In the genomic region with DNA sequence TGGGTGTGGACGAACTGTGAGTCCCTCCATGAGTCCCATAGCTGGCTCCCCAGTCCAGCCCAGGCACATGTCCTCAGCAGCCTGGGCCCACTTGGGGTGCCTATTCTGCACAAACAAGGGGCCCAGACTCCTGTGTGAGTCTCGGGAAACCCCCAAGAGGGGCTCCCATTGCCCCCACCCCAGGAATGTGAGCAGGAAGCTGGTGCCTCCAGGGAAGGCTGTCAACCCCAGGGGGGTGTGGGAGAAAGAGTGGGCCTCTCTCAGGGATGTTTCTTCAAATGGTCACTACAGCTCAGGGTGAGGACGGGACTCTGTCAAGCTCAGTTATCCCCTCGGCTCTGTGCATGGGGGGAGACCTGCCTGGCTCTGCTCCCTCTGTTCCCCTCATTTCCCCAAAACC, we compare ENCODE assay signal across 1 cellular context.
TF ChIP-seq lines count a peak whose summit lies in the region.

No MANE protein-coding gene starts in this region.

TF ChIP-seq in IMR-90, 13 proteins besides CTCF, POLR2A, EP300 and RAD21:
- TF ChIP-seq MAZ (IDR thresholded peaks at IDR 0.05; ENCODE audit: borderline replicate concordance, low read depth, low read length): peak; percentile 94; the same call in 1 of the 2 replicates
